ENCODE assay signal across 10 cellular contexts in the genomic region with DNA sequence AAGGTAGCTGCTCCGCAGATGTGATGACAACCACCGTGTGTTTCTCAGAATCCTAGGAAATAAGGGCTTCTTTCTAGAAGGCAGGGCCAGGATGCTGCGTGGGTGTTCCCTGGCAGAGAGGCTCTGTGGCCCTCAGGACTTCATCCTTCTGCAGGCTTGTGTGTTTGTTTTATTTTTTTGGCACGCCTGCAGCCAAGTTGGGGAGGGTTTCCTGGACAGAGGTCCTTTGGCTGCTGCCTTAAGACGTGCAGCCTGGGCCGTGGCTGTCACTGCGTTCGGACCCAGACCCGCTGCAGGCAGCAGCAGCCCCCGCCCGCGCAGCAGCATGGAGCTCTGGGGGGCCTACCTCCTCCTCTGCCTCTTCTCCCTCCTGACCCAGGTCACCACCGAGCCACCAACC. TPM values are rescaled to one million over a fixed set of nuclear protein-coding genes. Genes with fewer than 3 reads are reported as not detected.
DNase-seq lines count a peak whose midpoint lies in the region.
"Had no signal": no experiment of that assay in that cellular context is flagged by ENCODE, and none has a peak within 500 bp of the region (broad histone marks: within the 10 kb centered on the region; RNA-seq: fewer than 3 reads in every experiment).

A gene with protein sequence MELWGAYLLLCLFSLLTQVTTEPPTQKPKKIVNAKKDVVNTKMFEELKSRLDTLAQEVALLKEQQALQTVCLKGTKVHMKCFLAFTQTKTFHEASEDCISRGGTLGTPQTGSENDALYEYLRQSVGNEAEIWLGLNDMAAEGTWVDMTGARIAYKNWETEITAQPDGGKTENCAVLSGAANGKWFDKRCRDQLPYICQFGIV (plus strand): TSS at position 266 of the 400 bp plus-strand sequence. CDS start 60 bp downstream, at position 326.

- intact Hi-C loops in head of caudate nucleus (cut with DNase I), result no loop called here

- H3K36me3 ChIP-seq in GM23248 (ENCODE audit: low read depth) (no peaks in the 10 kb centered on the region), skeletal muscle tissue (ENCODE audit: control insufficient read depth in 3 of 3, insufficient read depth in 3 of 3, low read length in 3 of 3) (peaks cover 0 to 2% (median under 1%) of the 10 kb centered on the region in 3 donors)

- H3K9ac ChIP-seq in GM23248 (peak within 1 kb of the TSS; percentile 85), skeletal muscle tissue (ENCODE audit: low read depth in 1 of 3, low read length in 3 of 3) (peak within 1 kb of the TSS; percentile 32 to 79 (median 75))

- H3K27me3 ChIP-seq in GM23248 (replicated peaks; ENCODE audit: insufficient read depth) (no peaks in the 10 kb centered on the region), skeletal muscle tissue (ENCODE audit: control insufficient read depth in 3 of 3, insufficient read depth in 3 of 3, low read length in 3 of 3) (peaks cover 3 to 14% (median 10%) of the 10 kb centered on the region in 3 donors)

- no peaks in the 10 kb centered on the region for H4K20me1 ChIP-seq in GM23248 (ENCODE audit: insufficient read depth)

- no peaks in the 10 kb centered on the region for H3K9me2 ChIP-seq in GM23248 (ENCODE audit: insufficient read depth)

- peaks cover 15% of the 10 kb centered on the region for H3F3A ChIP-seq in GM23248 (ENCODE audit: insufficient read depth)

- H3K79me2 ChIP-seq in GM23248 (ENCODE audit: insufficient read depth), result no peaks in the 10 kb centered on the region

- H2AFZ ChIP-seq in GM23248, result 0 out of 2 replicates have a peak within 1 kb of the TSS, but pooled peaks have one; percentile 6

- in situ Hi-C loops in GM23248 (cut with MboI), result no loop called here

- 3 to 5% methylated on average over 13 of the region's 13 CpGs for WGBS in GM23248 (ENCODE audit: low coverage in 1 of 2, low lambda C conversion rate in 2 of 2, missing lambda C conversion rate in 2 of 2), 2 experiments

- H3K4me1 ChIP-seq in GM23248 (ENCODE audit: insufficient read depth) (peaks cover 49% of the 10 kb centered on the region), skeletal muscle tissue (ENCODE audit: control insufficient read depth in 3 of 3, insufficient read depth in 3 of 3, low read length in 3 of 3) (peaks cover 42 to 58% (median 56%) of the 10 kb centered on the region in 3 donors)

- H3K4me2 ChIP-seq in GM23248 (ENCODE audit: unreplicated experiment), result peak within 1 kb of the TSS; percentile 95

- H3K27ac ChIP-seq in GM23248 (peak within 1 kb of the TSS; percentile 88), skeletal muscle tissue (ENCODE audit: low read depth, low read length) (peak within 1 kb of the TSS; percentile 70)

- H3K4me3 ChIP-seq in GM23248, result peak within 1 kb of the TSS; percentile 65
- peak within 1 kb of the TSS; percentile 42 to 83 (median 64) for H3K4me3 ChIP-seq in skeletal muscle tissue (ENCODE audit: low read length in 3 of 3)

- DNase-seq in GM23248 (peak; percentile 85), cerebellar cortex (ENCODE audit: low spot score) (peak; percentile 38), kidney glomerular epithelial cell (lab: John Stamatoyannopoulos, UW) (peak; percentile 6), activated gamma-delta T cell treated with Interleukin-2 at 50 U/mL for 16 hours (no peak), NCI-H446 treated with DMSO at 0.1 percent for 48 hours (lab: John Stamatoyannopoulos, UW) (no peak), HUDEP-2 (lab: John Stamatoyannopoulos, UW; ENCODE audit: unreplicated experiment in 76 of 76) (no peak), head of caudate nucleus (no peak)
- DNase-seq: activated effector memory CD4-positive, alpha-beta T cell treated with Interleukin-2 at 50 U/mL for 16 hours; DMS79 had no signal

- H3K9me3 ChIP-seq in GM23248 (ENCODE audit: low read depth) (no peaks in the 10 kb centered on the region), skeletal muscle tissue (ENCODE audit: control insufficient read depth in 3 of 3, low read length in 3 of 3) (no peaks in the 10 kb centered on the region)

RNA-seq across cellular contexts. Expression of the gene that starts here (rescaled TPM):
- total RNA-seq in GM23248 (2014; rRNA removed; shearing (Covaris generic)), result 42.1 and 45.4 TPM in 2 replicates
- 48.8 and 49.5 TPM in 2 replicates for polyA plus RNA-seq in GM23248 (2016; fragmentation: Nextera tagmentation; extraction: Ambion mirVana)
- total RNA-seq in skeletal muscle tissue, result 129 TPM

Comparison
In these comparisons a context has a peak if more than half of its experiments do, and no peak if none do; other contexts are left out.
1. DNase-seq: peak in GM23248 (single experiment), cerebellar cortex (single experiment) and kidney glomerular epithelial cell (single experiment); none in activated gamma-delta T cell treated with Interleukin-2 at 50 U/mL for 16 hours (single experiment), NCI-H446 treated with DMSO at 0.1 percent for 48 hours (single experiment), HUDEP-2 (0 of 76) and head of caudate nucleus (0 of 42).